9 cellular contexts compared by ENCODE assay signal in genomic region chr2:118310878-118311442, GRCh38.
DNase-seq lines count a peak whose midpoint lies in the region; ATAC-seq, FAIRE-seq and TF ChIP-seq lines count a peak whose summit lies in the region.
"Had no signal": no experiment of that assay in that cellular context is flagged by ENCODE, and none has a peak within 500 bp of the region (broad histone marks: within the 10 kb centered on the region; RNA-seq: fewer than 3 reads in every experiment).

No MANE protein-coding gene starts in this region.

- H3K27me3 Mint-ChIP-seq in activated naive CD4-positive, alpha-beta T cell treated with anti-CD3 and anti-CD28 coated beads, Interleukin-2, amount 10 ng/mL, durations not matched to agents 7 days and 5 days = peaks cover 42% of the 10 kb centered on the region
- peaks cover 8% of the 10 kb centered on the region for H3K27me3 Mint-ChIP-seq in memory B cell
- peaks cover 38% of the 10 kb centered on the region for H3K27me3 Mint-ChIP-seq in type B pancreatic cell

- H3K36me3 ChIP-seq in K562 (ENCODE audit: control insufficient read depth, insufficient read depth, low read length) (no peaks in the 10 kb centered on the region), right lobe of liver (no peaks in the 10 kb centered on the region)

- intact Hi-C loops in K562 (cut with micrococcal nuclease) = no loop called here
- intact Hi-C loops in right lobe of liver (cut with DNase I) = no loop called here

- no peak for TF ChIP-seq RAD21 in K562 (CRISPR knock-in tag; conservative IDR thresholded peaks at IDR 0.05 in 1 of 2, IDR thresholded peaks at IDR 0.05 in 1 of 2)

- H3K27ac ChIP-seq in K562 (ENCODE audit: extremely low read depth, low read depth, low read length) = no peak overlapping the region
- H3K27ac ChIP-seq in right lobe of liver = no peak overlapping the region

- peaks cover 13% of the 10 kb centered on the region for H3K4me1 Mint-ChIP-seq in activated naive CD4-positive, alpha-beta T cell treated with anti-CD3 and anti-CD28 coated beads, Interleukin-2, amount 10 ng/mL, durations not matched to agents 7 days and 5 days
- H3K4me1 Mint-ChIP-seq in memory B cell (no peaks in the 10 kb centered on the region), type B pancreatic cell (ENCODE audit: unreplicated experiment) (peaks cover 20% of the 10 kb centered on the region)

- H3K27ac Mint-ChIP-seq in activated naive CD4-positive, alpha-beta T cell treated with anti-CD3 and anti-CD28 coated beads, Interleukin-2, amount 10 ng/mL, durations not matched to agents 7 days and 5 days = peak overlapping the region; percentile 98
- H3K27ac Mint-ChIP-seq in memory B cell (peak overlapping the region; percentile 25), type B pancreatic cell (peak overlapping the region; percentile 63)

- TF ChIP-seq POLR2A in K562 (conservative IDR thresholded peaks at IDR 0.05) (no peak), right lobe of liver (IDR thresholded peaks at IDR 0.05) (no peak)

- H3K9me3 ChIP-seq in K562 (replicated peaks; ENCODE audit: control insufficient read depth, insufficient read depth, low read depth, low read length) (no peaks in the 10 kb centered on the region), right lobe of liver (no peaks in the 10 kb centered on the region)

- H4K20me1 ChIP-seq in K562 (replicated peaks; ENCODE audit: control insufficient read depth, insufficient read depth, low read length) = no peaks in the 10 kb centered on the region

- H3K9me3 Mint-ChIP-seq in activated naive CD4-positive, alpha-beta T cell treated with anti-CD3 and anti-CD28 coated beads, Interleukin-2, amount 10 ng/mL, durations not matched to agents 7 days and 5 days = no peaks in the 10 kb centered on the region
- H3K9me3 Mint-ChIP-seq in memory B cell (no peaks in the 10 kb centered on the region), type B pancreatic cell (peaks cover 4% of the 10 kb centered on the region)

- H3K27me3 ChIP-seq in K562 (ENCODE audit: control insufficient read depth in 2 of 2, insufficient read depth in 2 of 2, low read length in 2 of 2) (no peaks in the 10 kb centered on the region; a peak in 3 of 5 replicates), right lobe of liver (no peaks in the 10 kb centered on the region)

- POLR2A ChIA-PET in K562 (lab: Yijun Ruan, JAX) = no interaction called here

- no TSS peak for BruUV-seq in K562 (replicated peaks; lab: Mats Ljungman, UMichigan)

- no peaks in the 10 kb centered on the region for H3K9me1 ChIP-seq in K562 (ENCODE audit: control insufficient read depth, insufficient read depth, low read length)

- H3K9ac ChIP-seq in K562 (ENCODE audit: insufficient read depth in 1 of 2, low read depth in 2 of 2, low read length in 2 of 2) = peak overlapping the region in 1 of 2 experiments; percentile 52; a peak in 1 of 4 replicates

- H3K36me3 Mint-ChIP-seq in activated naive CD4-positive, alpha-beta T cell treated with anti-CD3 and anti-CD28 coated beads, Interleukin-2, amount 10 ng/mL, durations not matched to agents 7 days and 5 days = no peaks in the 10 kb centered on the region
- H3K36me3 Mint-ChIP-seq in memory B cell (no peaks in the 10 kb centered on the region), type B pancreatic cell (no peaks in the 10 kb centered on the region)

- FAIRE-seq in K562 (lab: Jason Lieb, UNC) = no peak

- CTCF ChIA-PET in activated naive CD4-positive, alpha-beta T cell treated with anti-CD3 and anti-CD28 coated beads, Interleukin-2, amount 10 ng/mL, durations not matched to agents 7 days and 5 days (lab: Charles Lee) = no interaction called here
- CTCF ChIA-PET in K562 (lab: Yijun Ruan, JAX; ENCODE audit: low intra/inter-chr PET ratio) = no interaction called here

- H3K4me1 ChIP-seq in K562 (replicated peaks in 1 of 2; ENCODE audit: control insufficient read depth in 2 of 2, insufficient read depth in 2 of 2, low read length in 2 of 2) (peaks cover 0 to 4% of the 10 kb centered on the region in 2 experiments; a peak in 2 of 5 replicates), right lobe of liver (no peaks in the 10 kb centered on the region)

- H2AFZ ChIP-seq in K562 (ENCODE audit: low read depth, low read length) = peak overlapping the region; percentile 98

- H3K4me3 Mint-ChIP-seq in activated naive CD4-positive, alpha-beta T cell treated with anti-CD3 and anti-CD28 coated beads, Interleukin-2, amount 10 ng/mL, durations not matched to agents 7 days and 5 days = peak overlapping the region; percentile 82
- peak overlapping the region; percentile 81 for H3K4me3 Mint-ChIP-seq in memory B cell
- peak overlapping the region; percentile 84 for H3K4me3 Mint-ChIP-seq in type B pancreatic cell

- 74% methylated on average over 14 of the region's 15 CpGs for WGBS in K562 (ENCODE audit: insufficient coverage, low coverage, missing lambda C conversion rate)
- WGBS in right lobe of liver (ENCODE audit: insufficient coverage, low coverage, low lambda C conversion rate, missing lambda C conversion rate) = 57% methylated on average over 9 of the region's 15 CpGs

- no peak for TF ChIP-seq EP300 in K562 (IDR thresholded peaks at IDR 0.05; ENCODE audit: low read length)

- ATAC-seq in K562 (no peak; the same call in 2 of the 3 replicates), memory B cell (ENCODE audit: low read depth) (no peak), HG02938 (IDR thresholded peaks at IDR 0.05; ENCODE audit: unreplicated experiment) (no peak), right lobe of liver (no peak)

- no peak for DNase-seq in activated naive CD4-positive, alpha-beta T cell treated with anti-CD3 and anti-CD28 coated beads, Interleukin-2, amount 10 ng/mL, durations not matched to agents 7 days and 5 days
- no peak for DNase-seq in activated naive CD4-positive, alpha-beta T cell treated with anti-CD3 and anti-CD28 coated beads, Interleukin-2, amount 50 U/mL, for 16 hours
- DNase-seq in K562 (ENCODE audit: extremely low read depth in 1 of 4, low spot score in 3 of 4) = peak in 1 of 4 experiments; percentile 13
- no peak for DNase-seq in memory B cell (ENCODE audit: low spot score in 2 of 2)
- no peak for DNase-seq in type B pancreatic cell (ENCODE audit: extremely low spot score, unreplicated experiment)
- no peak for DNase-seq in ACHN
- no peak for DNase-seq in right lobe of liver
- DNase-seq: DMS153 had no signal

- TF ChIP-seq CTCF in K562 (IDR thresholded peaks at IDR 0.05 in 2 of 3, conservative IDR thresholded peaks at IDR 0.05 in 1 of 3; ENCODE audit: insufficient read depth in 2 of 3, low read depth in 1 of 3, low read length in 3 of 3) (no peak), type B pancreatic cell (conservative IDR thresholded peaks at IDR 0.05) (no peak), right lobe of liver (IDR thresholded peaks at IDR 0.05) (no peak)

- 0 out of 2 replicates have a peak overlapping the region, but pooled peaks have one; percentile 45 for H3K4me3 ChIP-seq in K562
- H3K4me3 ChIP-seq in right lobe of liver = peak overlapping the region in 1 of 3 donors; percentile 52

- no peaks in the 10 kb centered on the region for H3K79me2 ChIP-seq in K562 (ENCODE audit: control insufficient read depth, insufficient read depth, low read length)

- no peak overlapping the region for H3K4me2 ChIP-seq in K562 (ENCODE audit: insufficient read depth, low read length)

- in situ Hi-C loops in K562 (cut with MboI) = no loop called here
- in situ Hi-C loops in ACHN (cut with HindIII; ENCODE audit: low pct_ligation_motif_present, low pct_unique_long_range_greater_than_20kb, low sequenced_read_pairs) = no loop called here

TF ChIP-seq in K562, 482 proteins besides CTCF, POLR2A, EP300 and RAD21:
- no peak for TF ChIP-seq ZNF143 (CRISPR knock-in tag; IDR thresholded peaks at IDR 0.05)
- TF ChIP-seq ZNF347 (CRISPR knock-in tag; IDR thresholded peaks at IDR 0.05; ENCODE audit: low read depth) = no peak
- TF ChIP-seq ZSCAN29 (IDR thresholded peaks at IDR 0.05) = no peak
- no peak for TF ChIP-seq RBM22 (IDR thresholded peaks at IDR 0.05; ENCODE audit: low read depth, low read length, poor library complexity, severe bottlenecking)
- TF ChIP-seq BRD4 (IDR thresholded peaks at IDR 0.05) = no peak
- no peak for TF ChIP-seq PTBP1 (IDR thresholded peaks at IDR 0.05; ENCODE audit: low read depth, low read length)
- no peak for TF ChIP-seq ETS1 (conservative IDR thresholded peaks at IDR 0.05; ENCODE audit: control insufficient read depth, low read depth, low read length)

Comparison
In these comparisons a context has a peak if more than half of its experiments do, and no peak if none do; other contexts are left out.
1. H3K27ac Mint-ChIP-seq: peak in every context shown above with its lines; median percentile 98 in activated naive CD4-positive, alpha-beta T cell treated with anti-CD3 and anti-CD28 coated beads, Interleukin-2, amount 10 ng/mL, durations not matched to agents 7 days and 5 days; 63 in type B pancreatic cell; 25 in memory B cell.